Comparison of ENCODE assay signal across 12 cellular contexts in the genomic region with DNA sequence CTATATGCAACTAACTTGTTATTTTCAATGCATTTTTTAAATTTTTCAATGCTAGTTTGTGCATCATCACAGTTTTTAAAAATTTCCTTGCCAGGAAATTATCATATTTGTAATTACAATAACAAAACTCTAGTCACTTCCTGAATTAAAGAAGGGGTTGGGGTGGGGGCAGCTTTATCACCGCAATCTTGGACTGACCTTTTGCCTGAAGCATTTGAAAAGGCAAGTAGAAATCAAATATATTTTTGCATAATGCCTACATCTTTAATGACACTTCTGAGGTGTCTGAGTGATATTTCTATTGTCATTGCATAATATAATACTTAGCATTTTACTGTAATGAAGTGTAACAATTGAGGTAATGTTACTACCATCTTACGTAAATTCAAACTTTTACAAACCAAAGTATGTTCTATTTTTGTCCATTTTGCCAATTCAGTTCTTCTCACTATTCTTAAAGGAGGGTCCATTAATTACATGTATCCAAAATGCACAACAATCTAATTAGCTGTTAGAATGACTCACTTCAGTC.
"Had no signal": no experiment of that assay in that cellular context is flagged by ENCODE, and none has a peak within 500 bp of the region (broad histone marks: within the 10 kb centered on the region; RNA-seq: fewer than 3 reads in every experiment).

No MANE protein-coding gene starts in this region.

- DNase-seq: activated CD4-positive, alpha-beta T cell treated with anti-CD3 and anti-CD28 coated beads, Interleukin-2, amount 10 ng/mL, durations not matched to agents 7 days and 5 days; activated CD4-positive, CD25-positive, alpha-beta regulatory T cell; activated CD8-positive, alpha-beta T cell treated with anti-CD3 and anti-CD28 coated beads, Interleukin-2, amount 10 ng/mL, durations not matched to agents 7 days and 5 days; activated naive CD4-positive, alpha-beta T cell treated with anti-CD3 and anti-CD28 coated beads for 36 hours; activated T-cell treated with anti-CD3 and anti-CD28 coated beads, Interleukin-2, amount 50 U/mL, for 4 hours; effector CD8-positive, alpha-beta T cell; esophagus squamous epithelium; mammary epithelial cell; midbrain; psoas muscle; right cardiac atrium; T1000 had no signal

- H3K36me3 ChIP-seq: esophagus squamous epithelium had no signal

- H3K9me3 ChIP-seq: esophagus squamous epithelium, psoas muscle had no signal

- H3K4me3 ChIP-seq: esophagus squamous epithelium, psoas muscle had no signal

- H3K4me1 ChIP-seq: psoas muscle had no signal

- H3K27ac ChIP-seq: psoas muscle had no signal

- H3K27me3 ChIP-seq: esophagus squamous epithelium had no signal

- ATAC-seq: activated CD8-positive, alpha-beta T cell treated with anti-CD3 and anti-CD28 coated beads, Interleukin-2, amount 10 ng/mL, durations not matched to agents 7 days and 5 days; activated T-cell treated with anti-CD3 and anti-CD28 coated beads, Interleukin-2, amount 50 U/mL, for 4 hours; psoas muscle had no signal
